16 cellular contexts compared by ENCODE assay signal in genomic region chr5:74275204-74275992, GRCh38.
A peak's percentile ranks its signal among the peaks of the same experiment; 100 is the strongest.
DNase-seq lines count a peak whose midpoint lies in the region; ATAC-seq and TF ChIP-seq lines count a peak whose summit lies in the region.
"Had no signal": no experiment of that assay in that cellular context is flagged by ENCODE, and none has a peak within 500 bp of the region (broad histone marks: within the 10 kb centered on the region; RNA-seq: fewer than 3 reads in every experiment).

No MANE protein-coding gene starts in this region.

- in situ Hi-C loops in transverse colon (cut with MboI; ENCODE audit: low pct_ligation_motif_present in 1 of 4, low pct_unique_long_range_greater_than_20kb in 1 of 4, low sequenced_read_pairs in 3 of 4), result loop anchor here in 1 of 4 donors (25.0 kb wide), 1 partner anchor 362 kb away; the partner anchor contains the start of gene ENC1

- H3K4me3 ChIP-seq in gastroesophageal sphincter, result no peak overlapping the region
- no peak overlapping the region for H3K4me3 ChIP-seq in transverse colon
- H3K4me3 ChIP-seq: ascending aorta had no signal

- H3K36me3 ChIP-seq in gastroesophageal sphincter (no peaks in the 10 kb centered on the region), transverse colon (no peaks in the 10 kb centered on the region)
- H3K36me3 ChIP-seq: ascending aorta had no signal

- TF ChIP-seq POLR2A in gastroesophageal sphincter (IDR thresholded peaks at IDR 0.05) (no peak), transverse colon (IDR thresholded peaks at IDR 0.05) (no peak)

- H3K4me1 ChIP-seq in gastroesophageal sphincter, result peaks cover 0 to 14% (median 0%) of the 10 kb centered on the region in 3 donors
- no peaks in the 10 kb centered on the region for H3K4me1 ChIP-seq in transverse colon
- H3K4me1 ChIP-seq: ascending aorta had no signal

- peak overlapping the region in 3 of 4 donors; percentile 39 to 59 (median 50) for H3K27ac ChIP-seq in gastroesophageal sphincter
- H3K27ac ChIP-seq in transverse colon, result peak overlapping the region; percentile 22 to 63 (median 36)
- H3K27ac ChIP-seq: ascending aorta had no signal

- no peaks in the 10 kb centered on the region for H3K27me3 ChIP-seq in gastroesophageal sphincter
- no peaks in the 10 kb centered on the region for H3K27me3 ChIP-seq in transverse colon
- H3K27me3 ChIP-seq: ascending aorta had no signal

- intact Hi-C loops in transverse colon (cut with DNase I; ENCODE audit: low total_unique reads), result no loop called here

- H3K9me3 ChIP-seq in gastroesophageal sphincter (no peaks in the 10 kb centered on the region), transverse colon (no peaks in the 10 kb centered on the region)
- H3K9me3 ChIP-seq: ascending aorta had no signal

- no peak for TF ChIP-seq EP300 in gastroesophageal sphincter (IDR thresholded peaks at IDR 0.05)
- no peak for TF ChIP-seq EP300 in transverse colon (IDR thresholded peaks at IDR 0.05; ENCODE audit: low read depth)

- DNase-seq in GM04504 (ENCODE audit: low read depth) (peak; percentile 69), SKM-1 (lab: John Stamatoyannopoulos, UW; ENCODE audit: unreplicated experiment) (peak; percentile 59), transverse colon (no peak), DMS114 treated with DMSO at 0.1 percent for 48 hours (lab: John Stamatoyannopoulos, UW; ENCODE audit: unreplicated experiment) (no peak), globus pallidus (ENCODE audit: low spot score) (no peak)
- DNase-seq in stimulated activated CD8-positive, alpha-beta memory T cell treated with anti-CD3 and anti-CD28 coated beads, Interleukin-4, amount 100 ng/mL, for 48 hours, result no peak
- DNase-seq: activated CD4-positive, alpha-beta T cell treated with anti-CD3 and anti-CD28 coated beads, Interleukin-2, amount 50 U/mL, for 4 hours; effector CD4-positive, alpha-beta T cell; naive thymus-derived CD4-positive, alpha-beta T cell; NCI-H1092; NCI-H226; retina; stimulated activated CD4-positive, alpha-beta T cell treated with anti-CD3 and anti-CD28 coated beads, Interleukin-4, amount 100 ng/mL, for 4 hours; stimulated activated naive CD4-positive, alpha-beta T cell treated with Interleukin-2 at 50 U/mL for 16 hours had no signal

- ATAC-seq in gastroesophageal sphincter, result peak; percentile 78
- ATAC-seq: naive thymus-derived CD4-positive, alpha-beta T cell had no signal

- WGBS in gastroesophageal sphincter (ENCODE audit: low coverage in 1 of 2), 2 donors, result 51 to 75% methylated on average over 4 to 7 of the region's 7 CpGs
- 65 to 68% methylated on average over 7 of the region's 7 CpGs for WGBS in transverse colon (ENCODE audit: low coverage in 1 of 2), 2 donors

- TF ChIP-seq CTCF in gastroesophageal sphincter (IDR thresholded peaks at IDR 0.05) (no peak), transverse colon (IDR thresholded peaks at IDR 0.05) (no peak)

Comparison
In these comparisons a context has a peak if more than half of its experiments do, and no peak if none do; other contexts are left out.
1. DNase-seq: peak in GM04504 (single experiment) and SKM-1 (single experiment); none in transverse colon (single experiment), stimulated activated CD8-positive, alpha-beta memory T cell treated with anti-CD3 and anti-CD28 coated beads, Interleukin-4, amount 100 ng/mL, for 48 hours (single experiment), DMS114 treated with DMSO at 0.1 percent for 48 hours (single experiment) and globus pallidus (single experiment).